ENCODE assay signal across 17 cellular contexts in genomic region chr5:54453091-54453490, GRCh38. TPM values are rescaled to one million over a fixed set of nuclear protein-coding genes. Genes with fewer than 3 reads are reported as not detected.
DNase-seq lines count a peak whose midpoint lies in the region; ATAC-seq and TF ChIP-seq lines count a peak whose summit lies in the region.
"Had no signal": no experiment of that assay in that cellular context is flagged by ENCODE, and none has a peak within 500 bp of the region (broad histone marks: within the 10 kb centered on the region; RNA-seq: fewer than 3 reads in every experiment).

No MANE protein-coding gene starts in this region.

- H3K9ac ChIP-seq in mesenchymal stem cell (ENCODE audit: low read length) = no peak overlapping the region

- H2BK12ac ChIP-seq in mesenchymal stem cell (ENCODE audit: low read length in 2 of 2) = no peak overlapping the region

- H3K9me3 ChIP-seq in HEK293 (ENCODE audit: control insufficient read depth, insufficient read depth, low read depth, low read length) (no peaks in the 10 kb centered on the region), mesenchymal stem cell (ENCODE audit: control insufficient read depth, low read length) (no peaks in the 10 kb centered on the region)
- H3K9me3 ChIP-seq: A549, Caco-2 had no signal

- H3K4me1 Mint-ChIP-seq in activated naive CD8-positive, alpha-beta T cell treated with anti-CD3 and anti-CD28 coated beads for 36 hours = no peaks in the 10 kb centered on the region
- H3K4me1 Mint-ChIP-seq in activated naive CD8-positive, alpha-beta T cell treated with anti-CD3 and anti-CD28 coated beads, Interleukin-2, amount 50 U/mL, for 24 hours = no peaks in the 10 kb centered on the region

- no peaks in the 10 kb centered on the region for H3K36me3 Mint-ChIP-seq in activated naive CD8-positive, alpha-beta T cell treated with anti-CD3 and anti-CD28 coated beads for 36 hours
- H3K36me3 Mint-ChIP-seq in activated naive CD8-positive, alpha-beta T cell treated with anti-CD3 and anti-CD28 coated beads, Interleukin-2, amount 50 U/mL, for 24 hours (ENCODE audit: low read depth) = no peaks in the 10 kb centered on the region

- H2AK5ac ChIP-seq in mesenchymal stem cell (ENCODE audit: low read length, severe bottlenecking) = no peak overlapping the region

- H2BK15ac ChIP-seq in mesenchymal stem cell (ENCODE audit: low read depth, poor library complexity, severe bottlenecking) = no peak overlapping the region

- H3K4me3 ChIP-seq in HEK293 (ENCODE audit: low read depth, low read length) (no peak overlapping the region), mesenchymal stem cell (ENCODE audit: insufficient read depth in 1 of 2, low read depth in 1 of 2, low read length in 2 of 2) (no peak overlapping the region)
- H3K4me3 ChIP-seq: A549 had no signal

- H4K91ac ChIP-seq in mesenchymal stem cell (ENCODE audit: low read length) = no peak overlapping the region

- H4K8ac ChIP-seq in mesenchymal stem cell (ENCODE audit: low read length) = no peak overlapping the region

- peak overlapping the region; percentile 25 for H3K27ac Mint-ChIP-seq in activated naive CD8-positive, alpha-beta T cell treated with anti-CD3 and anti-CD28 coated beads for 36 hours
- H3K27ac Mint-ChIP-seq in activated naive CD8-positive, alpha-beta T cell treated with anti-CD3 and anti-CD28 coated beads, Interleukin-2, amount 50 U/mL, for 24 hours = no peak overlapping the region
- H3K27ac Mint-ChIP-seq: CD4-positive, alpha-beta T cell; H9 had no signal

- H3K4me3 Mint-ChIP-seq in activated naive CD8-positive, alpha-beta T cell treated with anti-CD3 and anti-CD28 coated beads for 36 hours = no peak overlapping the region
- H3K4me3 Mint-ChIP-seq in activated naive CD8-positive, alpha-beta T cell treated with anti-CD3 and anti-CD28 coated beads, Interleukin-2, amount 50 U/mL, for 24 hours = no peak overlapping the region
- H3K4me3 Mint-ChIP-seq: CD4-positive, alpha-beta T cell; H9 had no signal

- no peak overlapping the region for H3K4me2 ChIP-seq in mesenchymal stem cell (ENCODE audit: low read length, poor library complexity, severe bottlenecking)
- H3K4me2 ChIP-seq: A549 had no signal

- H3K4me1 ChIP-seq in HEK293 (ENCODE audit: control insufficient read depth, insufficient read depth, low read length) (no peaks in the 10 kb centered on the region), mesenchymal stem cell (ENCODE audit: control insufficient read depth, insufficient read depth, low read depth, low read length) (peaks cover 2% of the 10 kb centered on the region)

- H3K14ac ChIP-seq in mesenchymal stem cell (ENCODE audit: low read length in 2 of 2) = no peak overlapping the region

- CTCF ChIA-PET in HEK293 (lab: Yijun Ruan, JAX) = interaction anchor here (1.2 to 4.1 kb wide), 2 partner anchors 10 to 36 kb away, joined by 3 to 20 read pairs; no protein-coding TSS in a partner anchor

- H2BK5ac ChIP-seq in mesenchymal stem cell (ENCODE audit: low read depth, low read length, poor library complexity, severe bottlenecking) = no peak overlapping the region

- DNase-seq in activated naive CD8-positive, alpha-beta T cell treated with anti-CD3 and anti-CD28 coated beads for 36 hours = no peak
- no peak for DNase-seq in activated naive CD8-positive, alpha-beta T cell treated with anti-CD3 and anti-CD28 coated beads, Interleukin-2, amount 50 U/mL, for 24 hours
- DNase-seq in mesenchymal stem cell (peak; percentile 23), caudate nucleus (lab: John Stamatoyannopoulos, UW) (no peak), NCI-H524 treated with DMSO at 0.1 percent for 48 hours (lab: John Stamatoyannopoulos, UW) (no peak)
- DNase-seq in stimulated activated naive CD4-positive, alpha-beta T cell treated with Interleukin-2 at 50 U/mL for 16 hours (lab: John Stamatoyannopoulos, UW) = no peak
- DNase-seq: AML-193; Caco-2; CD4-positive, alpha-beta T cell; GDM1; H9 had no signal

- H3K27ac ChIP-seq in HEK293 (ENCODE audit: extremely low read depth, low read depth, low read length) (no peak overlapping the region), mesenchymal stem cell (ENCODE audit: low read length, poor library complexity, severe bottlenecking) (no peak overlapping the region), caudate nucleus (ENCODE audit: low read depth, low read length) (no peak overlapping the region)
- H3K27ac ChIP-seq: 22Rv1, A549, C4-2B had no signal

- H3K36me3 ChIP-seq in HEK293 (ENCODE audit: control insufficient read depth in 2 of 2, insufficient read depth in 1 of 2, low read length in 2 of 2) (no peaks in the 10 kb centered on the region), mesenchymal stem cell (ENCODE audit: control insufficient read depth in 1 of 2, insufficient read depth in 2 of 2, low read depth in 1 of 2, low read length in 2 of 2) (no peaks in the 10 kb centered on the region)

- no peak overlapping the region for H3K4ac ChIP-seq in mesenchymal stem cell (ENCODE audit: low read depth in 1 of 2, low read length in 2 of 2)

- H2AFZ ChIP-seq in mesenchymal stem cell (ENCODE audit: low read depth, low read length) = no peak overlapping the region

- H3K27me3 Mint-ChIP-seq in activated naive CD8-positive, alpha-beta T cell treated with anti-CD3 and anti-CD28 coated beads for 36 hours = peaks cover 7% of the 10 kb centered on the region
- no peaks in the 10 kb centered on the region for H3K27me3 Mint-ChIP-seq in activated naive CD8-positive, alpha-beta T cell treated with anti-CD3 and anti-CD28 coated beads, Interleukin-2, amount 50 U/mL, for 24 hours

- H2BK120ac ChIP-seq in mesenchymal stem cell (ENCODE audit: low read depth, low read length) = no peak overlapping the region

- WGBS in mesenchymal stem cell = 43% methylated on average over 2 of the region's 3 CpGs

- TF ChIP-seq CTCF in HEK293 (tag by site-specific recombination; IDR thresholded peaks at IDR 0.05) = no peak

- POLR2A ChIA-PET in HEK293 (lab: Yijun Ruan, JAX) = no interaction called here

- ATAC-seq in activated naive CD8-positive, alpha-beta T cell treated with anti-CD3 and anti-CD28 coated beads, Interleukin-2, amount 50 U/mL, for 24 hours = no peak
- ATAC-seq: A549 had no signal

- H3K27me3 ChIP-seq in mesenchymal stem cell (ENCODE audit: control insufficient read depth in 1 of 2, insufficient read depth in 1 of 2, low read length in 2 of 2) = peaks cover 0 to 5% of the 10 kb centered on the region in 2 experiments

- no peak overlapping the region for H3K18ac ChIP-seq in mesenchymal stem cell (ENCODE audit: low read depth in 1 of 2, low read length in 2 of 2)

- H3K79me1 ChIP-seq in mesenchymal stem cell (replicated peaks; ENCODE audit: low read length, poor library complexity, severe bottlenecking) = no peaks in the 10 kb centered on the region

- no peak overlapping the region for H3K23ac ChIP-seq in mesenchymal stem cell (ENCODE audit: low read length in 2 of 2)

- H3K9me3 Mint-ChIP-seq in activated naive CD8-positive, alpha-beta T cell treated with anti-CD3 and anti-CD28 coated beads for 36 hours = no peaks in the 10 kb centered on the region
- no peaks in the 10 kb centered on the region for H3K9me3 Mint-ChIP-seq in activated naive CD8-positive, alpha-beta T cell treated with anti-CD3 and anti-CD28 coated beads, Interleukin-2, amount 50 U/mL, for 24 hours
- H3K9me3 Mint-ChIP-seq: CD4-positive, alpha-beta T cell; H9 had no signal

TF ChIP-seq in HEK293, 187 proteins besides CTCF, POLR2A, EP300 and RAD21:
- peak; percentile 16; the same call in 1 of the 2 replicates for TF ChIP-seq PRDM6 (tag by site-specific recombination; IDR thresholded peaks at IDR 0.05)
- no peak for TF ChIP-seq ZNF501 (tag by site-specific recombination; IDR thresholded peaks at IDR 0.05)
- no peak for TF ChIP-seq ZBTB8A (tag by site-specific recombination; IDR thresholded peaks at IDR 0.05)

RNA-seq across cellular contexts. Expression of gene HSPB3, which starts 2.4 kb away (rescaled TPM):
- total RNA-seq in activated naive CD8-positive, alpha-beta T cell treated with anti-CD3 and anti-CD28 coated beads for 36 hours = not detected
- polyA plus RNA-seq in mesenchymal stem cell (2013, experiment 1 of 2) = 0.68 TPM
- 0.59 TPM for polyA plus RNA-seq in mesenchymal stem cell (2013, experiment 2 of 2)
- total RNA-seq: CD4-positive, alpha-beta T cell; H1; H9; HT-29 had no signal
- polyA plus RNA-seq: A549, H1 had no signal
